In genomic region chr1:218344814-218345672, GRCh38 we compare ENCODE assay signal across 8 cellular contexts. TPM values are rescaled to one million over a fixed set of nuclear protein-coding genes. Genes with fewer than 3 reads are reported as not detected.
DNase-seq lines count a peak whose midpoint lies in the region; ATAC-seq lines count a peak whose summit lies in the region.

TGFB2 (plus strand) TSS chr1:218345336; CDS start chr1:218346702, 1,366 bp downstream.

- H3K36me3 ChIP-seq in MG63: peaks cover 6% of the 10 kb centered on the region
- no peaks in the 10 kb centered on the region for H3K36me3 ChIP-seq in naive thymus-derived CD4-positive, alpha-beta T cell (ENCODE audit: control insufficient read depth in 2 of 3, insufficient read depth in 3 of 3, low read length in 3 of 3)

- POLR2A ChIA-PET in activated CD4-positive, alpha-beta T cell treated with anti-CD3 and anti-CD28 coated beads for 36 hours (lab: Charles Lee): interaction anchor here (0.7 to 0.9 kb wide), 2 partner anchors 31 to 83 kb away, joined by 3 read pairs; no protein-coding TSS in a partner anchor
- POLR2A ChIA-PET in activated CD8-positive, alpha-beta T cell treated with anti-CD3 and anti-CD28 coated beads, Interleukin-2, amount 10 ng/mL, durations not matched to agents 7 days and 5 days (lab: Charles Lee): no interaction called here
- POLR2A ChIA-PET in naive thymus-derived CD4-positive, alpha-beta T cell (lab: Charles Lee): no interaction called here

- no peak within 1 kb of the TSS for H3K27ac Mint-ChIP-seq in activated CD4-positive, alpha-beta T cell treated with anti-CD3 and anti-CD28 coated beads for 36 hours
- H3K27ac Mint-ChIP-seq in activated CD8-positive, alpha-beta T cell treated with anti-CD3 and anti-CD28 coated beads, Interleukin-2, amount 10 ng/mL, durations not matched to agents 7 days and 5 days: no peak within 1 kb of the TSS
- peak within 1 kb of the TSS in 5 of 9 donors; percentile 9 to 74 (median 54) for H3K27ac Mint-ChIP-seq in naive thymus-derived CD4-positive, alpha-beta T cell

- intact Hi-C loops in activated CD4-positive, alpha-beta T cell treated with anti-CD3 and anti-CD28 coated beads for 36 hours (cut with DNase I, micrococcal nuclease): loop anchor here (5.0 to 10.0 kb wide), 3 partner anchors 827 to 1320 kb away; partner anchors contain the start of gene LYPLAL1 (in 2 of the 2)
- intact Hi-C loops in naive thymus-derived CD4-positive, alpha-beta T cell (cut with micrococcal nuclease): loop anchor here in 1 of 2 donors (10.0 kb wide), 1 partner anchor 830 kb away; the partner anchor contains the start of gene LYPLAL1

- H3K4me1 ChIP-seq in naive thymus-derived CD4-positive, alpha-beta T cell (ENCODE audit: control insufficient read depth in 2 of 2, insufficient read depth in 2 of 2, low read length in 2 of 2): peaks cover 4 to 26% of the 10 kb centered on the region in 2 donors

- H3K27me3 ChIP-seq in MG63: no peaks in the 10 kb centered on the region
- peaks cover 0 to 3% of the 10 kb centered on the region in 2 donors for H3K27me3 ChIP-seq in naive thymus-derived CD4-positive, alpha-beta T cell (ENCODE audit: control insufficient read depth in 2 of 2, insufficient read depth in 2 of 2, low read length in 2 of 2)

- CTCF ChIA-PET in activated CD4-positive, alpha-beta T cell treated with anti-CD3 and anti-CD28 coated beads for 36 hours (lab: Charles Lee): interaction anchor here (0.8 to 1.1 kb wide), 3 partner anchors 15 to 32 kb away, joined by 3 to 5 read pairs (median 4); no protein-coding TSS in a partner anchor
- CTCF ChIA-PET in activated CD8-positive, alpha-beta T cell treated with anti-CD3 and anti-CD28 coated beads, Interleukin-2, amount 10 ng/mL, durations not matched to agents 7 days and 5 days (lab: Charles Lee): interaction anchor here (1.2 to 1.4 kb wide), 2 partner anchors 9 to 15 kb away, joined by 4 to 5 read pairs; no protein-coding TSS in a partner anchor
- CTCF ChIA-PET in naive thymus-derived CD4-positive, alpha-beta T cell (lab: Charles Lee): no interaction called here

- ATAC-seq in activated CD4-positive, alpha-beta T cell treated with anti-CD3 and anti-CD28 coated beads for 36 hours: peak; percentile 64
- peak; percentile 52 for ATAC-seq in activated CD8-positive, alpha-beta T cell treated with anti-CD3 and anti-CD28 coated beads, Interleukin-2, amount 10 ng/mL, durations not matched to agents 7 days and 5 days
- peak; percentile 56 for ATAC-seq in naive thymus-derived CD4-positive, alpha-beta T cell

- H3K9me3 ChIP-seq in MG63: no peaks in the 10 kb centered on the region
- H3K9me3 ChIP-seq in naive thymus-derived CD4-positive, alpha-beta T cell (ENCODE audit: control insufficient read depth in 2 of 3, low read length in 3 of 3): no peaks in the 10 kb centered on the region

- H3K36me3 Mint-ChIP-seq in activated CD4-positive, alpha-beta T cell treated with anti-CD3 and anti-CD28 coated beads for 36 hours (ENCODE audit: low read depth): peaks cover 13% of the 10 kb centered on the region
- H3K36me3 Mint-ChIP-seq in activated CD8-positive, alpha-beta T cell treated with anti-CD3 and anti-CD28 coated beads, Interleukin-2, amount 10 ng/mL, durations not matched to agents 7 days and 5 days (ENCODE audit: low read depth): no peaks in the 10 kb centered on the region
- H3K36me3 Mint-ChIP-seq in naive thymus-derived CD4-positive, alpha-beta T cell: peaks cover 0 to 30% (median 13%) of the 10 kb centered on the region in 5 donors

- H3K4me3 ChIP-seq in MG63: peak within 1 kb of the TSS; percentile 49
- H3K4me3 ChIP-seq in naive thymus-derived CD4-positive, alpha-beta T cell (ENCODE audit: low read length): peak within 1 kb of the TSS; percentile 63

- peaks cover 45% of the 10 kb centered on the region for H3K27me3 Mint-ChIP-seq in activated CD4-positive, alpha-beta T cell treated with anti-CD3 and anti-CD28 coated beads for 36 hours
- H3K27me3 Mint-ChIP-seq in activated CD8-positive, alpha-beta T cell treated with anti-CD3 and anti-CD28 coated beads, Interleukin-2, amount 10 ng/mL, durations not matched to agents 7 days and 5 days (ENCODE audit: low read depth): peaks cover 41% of the 10 kb centered on the region
- H3K27me3 Mint-ChIP-seq in naive thymus-derived CD4-positive, alpha-beta T cell: peaks cover 15 to 48% (median 23%) of the 10 kb centered on the region in 5 donors

- no peak within 1 kb of the TSS for H3K4me3 Mint-ChIP-seq in activated CD4-positive, alpha-beta T cell treated with anti-CD3 and anti-CD28 coated beads for 36 hours
- no peak within 1 kb of the TSS for H3K4me3 Mint-ChIP-seq in activated CD8-positive, alpha-beta T cell treated with anti-CD3 and anti-CD28 coated beads, Interleukin-2, amount 10 ng/mL, durations not matched to agents 7 days and 5 days
- peak within 1 kb of the TSS in 2 of 10 donors; percentile 86 to 87 for H3K4me3 Mint-ChIP-seq in naive thymus-derived CD4-positive, alpha-beta T cell

- H3K9me3 Mint-ChIP-seq in activated CD4-positive, alpha-beta T cell treated with anti-CD3 and anti-CD28 coated beads for 36 hours (ENCODE audit: low read depth): no peaks in the 10 kb centered on the region
- H3K9me3 Mint-ChIP-seq in activated CD8-positive, alpha-beta T cell treated with anti-CD3 and anti-CD28 coated beads, Interleukin-2, amount 10 ng/mL, durations not matched to agents 7 days and 5 days (ENCODE audit: insufficient read depth): no peaks in the 10 kb centered on the region
- H3K9me3 Mint-ChIP-seq in naive thymus-derived CD4-positive, alpha-beta T cell: no peaks in the 10 kb centered on the region

- H3K4me1 Mint-ChIP-seq in activated CD4-positive, alpha-beta T cell treated with anti-CD3 and anti-CD28 coated beads for 36 hours: peaks cover 18% of the 10 kb centered on the region
- peaks cover 16% of the 10 kb centered on the region for H3K4me1 Mint-ChIP-seq in activated CD8-positive, alpha-beta T cell treated with anti-CD3 and anti-CD28 coated beads, Interleukin-2, amount 10 ng/mL, durations not matched to agents 7 days and 5 days (ENCODE audit: low read depth)
- peaks cover 14 to 25% (median 24%) of the 10 kb centered on the region in 7 donors for H3K4me1 Mint-ChIP-seq in naive thymus-derived CD4-positive, alpha-beta T cell

- no peak within 1 kb of the TSS for H3K27ac ChIP-seq in naive thymus-derived CD4-positive, alpha-beta T cell (ENCODE audit: low read depth, low read length)

- peak; percentile 44 for DNase-seq in activated CD4-positive, alpha-beta T cell treated with anti-CD3 and anti-CD28 coated beads for 36 hours
- no peak for DNase-seq in activated CD4-positive, alpha-beta T cell treated with anti-CD3 and anti-CD28 coated beads, Interleukin-2, amount 50 U/mL, for 4 hours
- DNase-seq in HCEC 1CT (peak; percentile 37), MG63 (no peak), fibroblast of the conjunctiva (ENCODE audit: low read depth) (peak; percentile 51), NK-92 (lab: John Stamatoyannopoulos, UW; ENCODE audit: unreplicated experiment) (no peak)
- DNase-seq in activated CD8-positive, alpha-beta T cell treated with anti-CD3 and anti-CD28 coated beads, Interleukin-2, amount 10 ng/mL, durations not matched to agents 7 days and 5 days: peak; percentile 27
- peak in 2 of 9 donors; percentile 26 for DNase-seq in naive thymus-derived CD4-positive, alpha-beta T cell

RNA-seq across cellular contexts. Expression of gene TGFB2, which starts in this region (rescaled TPM):
- total RNA-seq in activated CD4-positive, alpha-beta T cell treated with anti-CD3 and anti-CD28 coated beads for 36 hours: under 1 TPM in 1 of 2 experiments, not detected in 1; 0.09 TPM
- total RNA-seq in MG63 (2014; rRNA removed; shearing (Covaris generic); ENCODE audit: low replicate concordance): 0.05 and 0.92 TPM in 2 replicates
- total RNA-seq in activated CD8-positive, alpha-beta T cell treated with anti-CD3 and anti-CD28 coated beads, Interleukin-2, amount 10 ng/mL, durations not matched to agents 7 days and 5 days: not detected
- total RNA-seq in naive thymus-derived CD4-positive, alpha-beta T cell: not detected
- not detected for polyA plus RNA-seq in naive thymus-derived CD4-positive, alpha-beta T cell

Comparison
In these comparisons a context has a peak if more than half of its experiments do, and no peak if none do; other contexts are left out.
1. Peak in DNase-seq and ATAC-seq in activated CD4-positive, alpha-beta T cell treated with anti-CD3 and anti-CD28 coated beads for 36 hours; RNA of the gene not detected or under 1 TPM.
2. Peak in DNase-seq and ATAC-seq in activated CD8-positive, alpha-beta T cell treated with anti-CD3 and anti-CD28 coated beads, Interleukin-2, amount 10 ng/mL, durations not matched to agents 7 days and 5 days; RNA of the gene not detected or under 1 TPM.
3. Peak in ATAC-seq and H3K4me3 ChIP-seq in naive thymus-derived CD4-positive, alpha-beta T cell; RNA of the gene not detected or under 1 TPM.
4. DNase-seq: peak in HCEC 1CT (single experiment) and fibroblast of the conjunctiva (single experiment); none in activated CD4-positive, alpha-beta T cell treated with anti-CD3 and anti-CD28 coated beads, Interleukin-2, amount 50 U/mL, for 4 hours (0 of 2), MG63 (single experiment) and NK-92 (single experiment).
5. H3K27ac Mint-ChIP-seq: peak in naive thymus-derived CD4-positive, alpha-beta T cell (5 of 9); none in activated CD4-positive, alpha-beta T cell treated with anti-CD3 and anti-CD28 coated beads for 36 hours (single experiment) and activated CD8-positive, alpha-beta T cell treated with anti-CD3 and anti-CD28 coated beads, Interleukin-2, amount 10 ng/mL, durations not matched to agents 7 days and 5 days (single experiment).
6. Peak in every context shown above with its lines, with median percentiles within 50 percentile points of each other: ATAC-seq.